26 cellular contexts compared by ENCODE assay signal in genomic region chr11:62147545-62147944, GRCh38. TPM values are rescaled to one million over a fixed set of nuclear protein-coding genes. Genes with fewer than 3 reads are reported as not detected.
A peak's percentile ranks its signal among the peaks of the same experiment; 100 is the strongest.
DNase-seq lines count a peak whose midpoint lies in the region; ATAC-seq and TF ChIP-seq lines count a peak whose summit lies in the region.
"Had no signal": no experiment of that assay in that cellular context is flagged by ENCODE, and none has a peak within 500 bp of the region (broad histone marks: within the 10 kb centered on the region; RNA-seq: fewer than 3 reads in every experiment).

No MANE protein-coding gene starts in this region.

- DNase-seq in HFFc6 (no peak), choroid plexus epithelial cell (ENCODE audit: low read depth) (no peak), osteoblast (ENCODE audit: insufficient read length, low spot score, missing footprints) (peak; percentile 23), HuH-7 (ENCODE audit: low spot score) (no peak)
- DNase-seq: activated CD8-positive, alpha-beta T cell treated with anti-CD3 and anti-CD28 coated beads, Interleukin-2, amount 10 ng/mL, durations not matched to agents 7 days and 5 days; activated naive CD8-positive, alpha-beta T cell treated with anti-CD3 and anti-CD28 coated beads for 36 hours; CD4-positive, alpha-beta memory T cell; colonic mucosa; DMS153; glutamatergic neuron; IMR-90; NCI-H1417; NCI-H2107; NCI-H510A; sigmoid colon; T-helper 2 cell had no signal

- no peak overlapping the region for H3K27ac Mint-ChIP-seq in HFFc6
- H3K27ac Mint-ChIP-seq in stimulated activated memory B cell treated with anti-CD40 and anti-IgM and Interleukin-4, amounts not matched to agents 10 μg/mL and 1 μg/mL and 100 μg/mL, for 72 hours, result no peak overlapping the region
- H3K27ac Mint-ChIP-seq: activated CD8-positive, alpha-beta T cell treated with anti-CD3 and anti-CD28 coated beads, Interleukin-2, amount 10 ng/mL, durations not matched to agents 7 days and 5 days; activated naive CD8-positive, alpha-beta T cell treated with anti-CD3 and anti-CD28 coated beads for 36 hours; CD4-positive, alpha-beta memory T cell; memory B cell had no signal

- H3K9me3 ChIP-seq in BLaER1, result no peaks in the 10 kb centered on the region
- H3K9me3 ChIP-seq in osteoblast (ENCODE audit: low read depth, low read length), result no peaks in the 10 kb centered on the region
- H3K9me3 ChIP-seq: body of pancreas, colonic mucosa, HAP-1, pancreas, sigmoid colon, SJSA1 had no signal

- TF ChIP-seq CTCF in HFFc6 (IDR thresholded peaks at IDR 0.05), result peak; percentile 11; the same call in 1 of the 2 replicates
- peak; percentile 25 for TF ChIP-seq CTCF in choroid plexus epithelial cell (conservative IDR thresholded peaks at IDR 0.05; ENCODE audit: low read depth, low read length)
- no peak for TF ChIP-seq CTCF in osteoblast (IDR thresholded peaks at IDR 0.05; ENCODE audit: extremely low read depth, low read depth, low read length)

- H3K4me3 ChIP-seq in BLaER1 (no peak overlapping the region), choroid plexus epithelial cell (ENCODE audit: low read depth, low read length) (no peak overlapping the region), osteoblast (ENCODE audit: insufficient read depth, low read length) (no peak overlapping the region)
- H3K4me3 ChIP-seq: body of pancreas, colonic mucosa, HAP-1, pancreas, sigmoid colon, SJSA1 had no signal

- no peaks in the 10 kb centered on the region for H3K9me3 Mint-ChIP-seq in HFFc6
- no peaks in the 10 kb centered on the region for H3K9me3 Mint-ChIP-seq in stimulated activated memory B cell treated with anti-CD40 and anti-IgM and Interleukin-4, amounts not matched to agents 10 μg/mL and 1 μg/mL and 100 μg/mL, for 72 hours
- H3K9me3 Mint-ChIP-seq: activated naive CD8-positive, alpha-beta T cell treated with anti-CD3 and anti-CD28 coated beads for 36 hours; CD4-positive, alpha-beta memory T cell; memory B cell had no signal

- H3K36me3 ChIP-seq in BLaER1, result peaks cover 100% of the 10 kb centered on the region
- peaks cover 52% of the 10 kb centered on the region for H3K36me3 ChIP-seq in osteoblast (ENCODE audit: insufficient read depth, low read length)
- H3K36me3 ChIP-seq: colonic mucosa had no signal

- H3K27ac ChIP-seq in BLaER1, result no peak overlapping the region
- H3K27ac ChIP-seq in osteoblast (ENCODE audit: low read depth, low read length), result no peak overlapping the region
- H3K27ac ChIP-seq: colonic mucosa, pancreas, sigmoid colon, SJSA1, VCaP had no signal

- no peaks in the 10 kb centered on the region; the same call in none of the 2 replicates for H3K27me3 Mint-ChIP-seq in HFFc6 (ENCODE audit: insufficient read depth)
- no peaks in the 10 kb centered on the region for H3K27me3 Mint-ChIP-seq in stimulated activated memory B cell treated with anti-CD40 and anti-IgM and Interleukin-4, amounts not matched to agents 10 μg/mL and 1 μg/mL and 100 μg/mL, for 72 hours
- H3K27me3 Mint-ChIP-seq: activated naive CD8-positive, alpha-beta T cell treated with anti-CD3 and anti-CD28 coated beads for 36 hours; CD4-positive, alpha-beta memory T cell; memory B cell had no signal

- H4K20me1 ChIP-seq in BLaER1, result peaks cover 64% of the 10 kb centered on the region
- H4K20me1 ChIP-seq in osteoblast (ENCODE audit: insufficient read depth, low read length), result no peaks in the 10 kb centered on the region

- H3K4me2 ChIP-seq in BLaER1 (peak overlapping the region; percentile 4; the same call in 1 of the 2 replicates), osteoblast (ENCODE audit: insufficient read depth, low read length) (no peak overlapping the region)

- H3K27me3 ChIP-seq in BLaER1 (no peaks in the 10 kb centered on the region), osteoblast (ENCODE audit: insufficient read depth, low read length) (no peaks in the 10 kb centered on the region)
- H3K27me3 ChIP-seq: body of pancreas, colonic mucosa, pancreas, sigmoid colon, SJSA1 had no signal

- peaks cover 28% of the 10 kb centered on the region for H3K36me3 Mint-ChIP-seq in HFFc6 (ENCODE audit: low read depth)
- H3K36me3 Mint-ChIP-seq in stimulated activated memory B cell treated with anti-CD40 and anti-IgM and Interleukin-4, amounts not matched to agents 10 μg/mL and 1 μg/mL and 100 μg/mL, for 72 hours, result peaks cover 76% of the 10 kb centered on the region

- H3K4me3 Mint-ChIP-seq in HFFc6, result no peak overlapping the region
- no peak overlapping the region for H3K4me3 Mint-ChIP-seq in stimulated activated memory B cell treated with anti-CD40 and anti-IgM and Interleukin-4, amounts not matched to agents 10 μg/mL and 1 μg/mL and 100 μg/mL, for 72 hours
- H3K4me3 Mint-ChIP-seq: activated CD8-positive, alpha-beta T cell treated with anti-CD3 and anti-CD28 coated beads, Interleukin-2, amount 10 ng/mL, durations not matched to agents 7 days and 5 days; activated naive CD8-positive, alpha-beta T cell treated with anti-CD3 and anti-CD28 coated beads for 36 hours; CD4-positive, alpha-beta memory T cell; memory B cell had no signal

- H3K4me1 ChIP-seq in BLaER1 (peaks cover 16% of the 10 kb centered on the region), osteoblast (ENCODE audit: insufficient read depth, low read length) (no peaks in the 10 kb centered on the region)
- H3K4me1 ChIP-seq: body of pancreas, colonic mucosa, HAP-1, pancreas, sigmoid colon, SJSA1 had no signal

- no peaks in the 10 kb centered on the region for H3K79me2 ChIP-seq in osteoblast (ENCODE audit: insufficient read depth, low read length)

- no peak overlapping the region for H3K9ac ChIP-seq in BLaER1

- no peak for ATAC-seq in stimulated activated memory B cell treated with anti-CD40 and anti-IgM and Interleukin-4, amounts not matched to agents 10 μg/mL and 1 μg/mL and 100 μg/mL, for 72 hours
- ATAC-seq in HG03442 (IDR thresholded peaks at IDR 0.05; ENCODE audit: unreplicated experiment), result no peak
- ATAC-seq: activated CD8-positive, alpha-beta T cell treated with anti-CD3 and anti-CD28 coated beads, Interleukin-2, amount 10 ng/mL, durations not matched to agents 7 days and 5 days; body of pancreas had no signal

- no peaks in the 10 kb centered on the region for H3K4me1 Mint-ChIP-seq in HFFc6 (ENCODE audit: low read depth)
- no peaks in the 10 kb centered on the region for H3K4me1 Mint-ChIP-seq in stimulated activated memory B cell treated with anti-CD40 and anti-IgM and Interleukin-4, amounts not matched to agents 10 μg/mL and 1 μg/mL and 100 μg/mL, for 72 hours
- H3K4me1 Mint-ChIP-seq: activated naive CD8-positive, alpha-beta T cell treated with anti-CD3 and anti-CD28 coated beads for 36 hours; CD4-positive, alpha-beta memory T cell; memory B cell had no signal

- H2AFZ ChIP-seq in osteoblast (ENCODE audit: low read length), result no peak overlapping the region

RNA-seq across cellular contexts. Expression of gene INCENP, which starts 23.7 kb away (rescaled TPM):
- total RNA-seq in HFFc6 (2021; fragmentation: NEBNext Ultra II Directional; extraction: Animal tissue kit (Norgen Biotek cat#: 25700)), result 10 to 100 TPM; 32.3 to 60.0 (median 54.1) TPM
- 8.7 and 13.8 TPM in 2 replicates for total RNA-seq in osteoblast

RNA-seq across cellular contexts. Expression of gene SCGB1D1, which starts 42.5 kb away (rescaled TPM):
- not detected for total RNA-seq in HFFc6 (2021; fragmentation: NEBNext Ultra II Directional; extraction: Animal tissue kit (Norgen Biotek cat#: 25700))
- total RNA-seq in osteoblast, result not detected in 2 replicates
- total RNA-seq: activated CD8-positive, alpha-beta T cell treated with anti-CD3 and anti-CD28 coated beads, Interleukin-2, amount 10 ng/mL, durations not matched to agents 7 days and 5 days; activated naive CD8-positive, alpha-beta T cell treated with anti-CD3 and anti-CD28 coated beads for 36 hours; body of pancreas; CD4-positive, alpha-beta memory T cell; colonic mucosa; fibroblast of lung; IMR-90; pancreas; sigmoid colon; SJSA1 had no signal
